Comparison of ENCODE assay signal across 15 cellular contexts in the genomic region with DNA sequence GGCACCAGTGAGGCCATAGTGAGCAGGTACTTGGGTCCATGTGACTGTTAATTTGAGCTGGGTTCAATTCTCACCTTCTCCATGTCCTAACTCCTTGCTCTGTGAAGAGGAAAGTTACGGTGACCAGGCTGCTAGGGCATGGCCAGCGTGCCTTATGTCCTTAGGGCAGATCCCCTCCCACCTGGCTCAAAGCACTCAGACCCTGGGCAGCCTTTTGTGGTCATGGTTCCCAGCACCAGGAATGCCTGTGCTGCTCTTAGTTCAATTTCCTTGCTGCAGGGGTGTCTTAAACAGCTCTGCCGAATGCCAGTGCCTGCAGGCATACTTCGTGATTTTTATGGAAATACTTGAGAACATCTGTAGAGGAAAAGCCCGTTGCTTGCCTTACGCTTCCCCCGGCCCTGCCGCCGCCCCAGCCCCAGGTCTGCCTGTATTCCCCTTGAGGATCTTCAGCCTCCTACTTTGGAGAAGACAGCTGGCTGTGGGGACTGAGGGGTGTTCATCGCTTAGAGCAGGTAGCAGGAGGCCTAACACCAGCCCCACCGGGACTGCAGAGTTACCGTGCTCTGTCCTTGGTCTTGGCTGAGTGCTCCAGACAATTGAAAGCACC. TPM values are rescaled to one million over a fixed set of nuclear protein-coding genes. Genes with fewer than 3 reads are reported as not detected.
DNase-seq lines count a peak whose midpoint lies in the region; FAIRE-seq and TF ChIP-seq lines count a peak whose summit lies in the region.
"Had no signal": no experiment of that assay in that cellular context is flagged by ENCODE, and none has a peak within 500 bp of the region (broad histone marks: within the 10 kb centered on the region; RNA-seq: fewer than 3 reads in every experiment).

No MANE protein-coding gene starts in this region.

- CTCF ChIA-PET in activated naive CD4-positive, alpha-beta T cell treated with anti-CD3 and anti-CD28 coated beads for 36 hours (lab: Charles Lee) = interaction anchor here (0.5 to 0.7 kb wide), 2 partner anchors 97 to 169 kb away, joined by 3 to 5 read pairs; no protein-coding TSS in a partner anchor

- no peak for DNase-seq in activated naive CD4-positive, alpha-beta T cell treated with anti-CD3 and anti-CD28 coated beads for 36 hours
- DNase-seq in activated naive CD4-positive, alpha-beta T cell (lab: John Stamatoyannopoulos, UW) = no peak
- DNase-seq in M059J (ENCODE audit: low read depth) (peak; percentile 76), immature natural killer cell (no peak), renal cortical epithelial cell (ENCODE audit: low read depth) (peak; percentile 48), SKM-1 (lab: John Stamatoyannopoulos, UW; ENCODE audit: unreplicated experiment) (no peak), GM12892 (ENCODE audit: insufficient read length) (no peak)
- DNase-seq in stimulated activated CD4-positive, alpha-beta T cell treated with anti-CD3 and anti-CD28 coated beads, Interleukin-12 subunit alpha, Interleukin-12 subunit beta, amount 100 ng/mL, for 4 hours = no peak
- DNase-seq: activated CD4-positive, alpha-beta T cell treated with anti-CD3 and anti-CD28 coated beads for 1 hour; activated CD8-positive, alpha-beta memory T cell treated with anti-CD3 and anti-CD28 coated beads, Interleukin-2, amount 50 U/mL, for 48 hours; GF-D8; Kasumi-1; NCI-H1436; uterus had no signal

- peaks cover 42% of the 10 kb centered on the region for H3K36me3 Mint-ChIP-seq in activated naive CD4-positive, alpha-beta T cell treated with anti-CD3 and anti-CD28 coated beads for 36 hours (ENCODE audit: low read depth)
- peaks cover 0 to 55% (median 35%) of the 10 kb centered on the region in 3 donors for H3K36me3 Mint-ChIP-seq in immature natural killer cell

- TF ChIP-seq POLR2A in GM12892 (IDR thresholded peaks at IDR 0.05; ENCODE audit: low read depth, low read length) = no peak; the same call in 1 of the 2 replicates

- intact Hi-C loops in activated naive CD4-positive, alpha-beta T cell treated with anti-CD3 and anti-CD28 coated beads for 36 hours (cut with micrococcal nuclease) = loop anchor here (5.0 kb wide), 1 partner anchor 167 kb away; no protein-coding TSS in a partner anchor

- H3K9me3 Mint-ChIP-seq in activated naive CD4-positive, alpha-beta T cell treated with anti-CD3 and anti-CD28 coated beads for 36 hours = no peaks in the 10 kb centered on the region
- no peaks in the 10 kb centered on the region for H3K9me3 Mint-ChIP-seq in immature natural killer cell

- no peaks in the 10 kb centered on the region for H3K27me3 Mint-ChIP-seq in activated naive CD4-positive, alpha-beta T cell treated with anti-CD3 and anti-CD28 coated beads for 36 hours (ENCODE audit: low read depth)
- H3K27me3 Mint-ChIP-seq in immature natural killer cell (ENCODE audit: low read depth in 3 of 3) = peaks cover 12 to 13% (median 12%) of the 10 kb centered on the region in 3 donors

- peak overlapping the region; percentile 98 for H3K27ac Mint-ChIP-seq in activated naive CD4-positive, alpha-beta T cell treated with anti-CD3 and anti-CD28 coated beads for 36 hours
- peak overlapping the region in 4 of 6 donors; percentile 18 to 98 (median 76) for H3K27ac Mint-ChIP-seq in immature natural killer cell

- H3K4me3 Mint-ChIP-seq in activated naive CD4-positive, alpha-beta T cell treated with anti-CD3 and anti-CD28 coated beads for 36 hours = no peak overlapping the region
- H3K4me3 Mint-ChIP-seq in immature natural killer cell = no peak overlapping the region

- peaks cover 29% of the 10 kb centered on the region for H3K4me1 Mint-ChIP-seq in activated naive CD4-positive, alpha-beta T cell treated with anti-CD3 and anti-CD28 coated beads for 36 hours (ENCODE audit: low read depth)
- peaks cover 26 to 30% of the 10 kb centered on the region in 2 donors for H3K4me1 Mint-ChIP-seq in immature natural killer cell

- FAIRE-seq in GM12892 (lab: Jason Lieb, UNC) = no peak
- FAIRE-seq: frontal cortex had no signal

RNA-seq across cellular contexts. Expression of a gene that starts 3.1 kb away (rescaled TPM):
- total RNA-seq in activated naive CD4-positive, alpha-beta T cell treated with anti-CD3 and anti-CD28 coated beads for 36 hours = 10 to 100 TPM; 85.3 to 88.3 TPM
- total RNA-seq in M059J (2014; rRNA removed; shearing (Covaris generic)) = 156 and 209 TPM in 2 replicates
- 10 to 100 TPM in 1 of 3 donors, 1 to 10 TPM in 2; 3.0 to 16.6 (median 4.7) TPM for polyA plus RNA-seq in immature natural killer cell
- total RNA-seq in renal cortical epithelial cell = 104 and 174 TPM in 2 replicates
- 25.7 TPM for polyA plus RNA-seq in GM12892 (2012; ENCODE audit: missing spikeins)

RNA-seq across cellular contexts. Expression of a gene that starts 17.4 kb away (rescaled TPM):
- 10 to 100 TPM; 12.2 to 12.4 TPM for total RNA-seq in activated naive CD4-positive, alpha-beta T cell treated with anti-CD3 and anti-CD28 coated beads for 36 hours
- total RNA-seq in M059J (2014; rRNA removed; shearing (Covaris generic)) = 39.2 and 55.6 TPM in 2 replicates
- polyA plus RNA-seq in immature natural killer cell = 100 to 1,000 TPM in 1 of 3 donors, 10 to 100 TPM in 2; 70.8 to 112 (median 96.5) TPM
- total RNA-seq in renal cortical epithelial cell = 35.9 and 61.0 TPM in 2 replicates
- polyA plus RNA-seq in GM12892 (2012; ENCODE audit: missing spikeins) = 16.1 TPM

RNA-seq across cellular contexts. Expression of a gene that starts 21.8 kb away (rescaled TPM):
- total RNA-seq in activated naive CD4-positive, alpha-beta T cell treated with anti-CD3 and anti-CD28 coated beads for 36 hours = 100 to 1,000 TPM; 246 to 251 TPM
- 155 and 247 TPM in 2 replicates for total RNA-seq in M059J (2014; rRNA removed; shearing (Covaris generic))
- 100 to 1,000 TPM; 146 to 205 (median 167) TPM for polyA plus RNA-seq in immature natural killer cell
- total RNA-seq in renal cortical epithelial cell = 150 and 280 TPM in 2 replicates
- polyA plus RNA-seq in GM12892 (2012; ENCODE audit: missing spikeins) = 112 TPM

Comparison
In these comparisons a context has a peak if more than half of its experiments do, and no peak if none do; other contexts are left out.
1. DNase-seq: peak in M059J (single experiment) and renal cortical epithelial cell (single experiment); none in activated naive CD4-positive, alpha-beta T cell treated with anti-CD3 and anti-CD28 coated beads for 36 hours (single experiment), activated naive CD4-positive, alpha-beta T cell (0 of 4), immature natural killer cell (0 of 3), stimulated activated CD4-positive, alpha-beta T cell treated with anti-CD3 and anti-CD28 coated beads, Interleukin-12 subunit alpha, Interleukin-12 subunit beta, amount 100 ng/mL, for 4 hours (single experiment), SKM-1 (single experiment) and GM12892 (single experiment).